ENCODE assay signal across 27 cellular contexts in the genomic region with DNA sequence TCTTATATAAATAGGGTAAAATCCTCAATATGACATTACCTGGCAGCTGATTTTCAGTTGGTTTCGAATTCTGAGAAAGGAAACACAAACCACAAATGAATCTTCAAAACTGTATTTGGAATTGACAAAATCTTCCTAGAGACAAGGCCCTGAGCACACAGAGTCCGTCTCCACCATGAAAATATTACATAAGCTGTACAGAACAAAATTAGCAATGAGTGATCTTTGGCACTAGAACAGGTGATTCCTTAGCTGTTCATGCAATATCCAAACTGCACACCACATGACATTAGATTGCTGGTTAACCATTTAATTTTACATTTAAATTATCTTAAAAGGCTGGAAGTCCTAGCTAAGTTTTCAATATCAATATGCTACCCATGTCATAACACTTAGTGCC. TPM values are rescaled to one million over a fixed set of nuclear protein-coding genes. Genes with fewer than 3 reads are reported as not detected.
DNase-seq lines count a peak whose midpoint lies in the region; ATAC-seq and TF ChIP-seq lines count a peak whose summit lies in the region.
"Had no signal": no experiment of that assay in that cellular context is flagged by ENCODE, and none has a peak within 500 bp of the region (broad histone marks: within the 10 kb centered on the region; RNA-seq: fewer than 3 reads in every experiment).

No MANE protein-coding gene starts in this region.

- ATAC-seq in Right ventricle myocardium inferior (peak; percentile 54), left ventricle myocardium superior (peak; percentile 62), GM21576 (IDR thresholded peaks at IDR 0.05; ENCODE audit: unreplicated experiment) (no peak)
- ATAC-seq: activated CD8-positive, alpha-beta T cell treated with anti-CD3 and anti-CD28 coated beads for 36 hours; body of pancreas; effector memory CD8-positive, alpha-beta T cell; esophagus mucosa; K562; T-cell had no signal

- H3K27me3 ChIP-seq in prostate gland (replicated peaks; ENCODE audit: insufficient read depth): no peaks in the 10 kb centered on the region
- peaks cover 2% of the 10 kb centered on the region for H3K27me3 ChIP-seq in suprapubic skin
- H3K27me3 ChIP-seq: body of pancreas, colonic mucosa had no signal

- TF ChIP-seq POLR2A in prostate gland (IDR thresholded peaks at IDR 0.05) (no peak), suprapubic skin (IDR thresholded peaks at IDR 0.05) (no peak)

- WGBS in prostate gland: 63% methylated on average over 2 of the region's 2 CpGs
- WGBS in suprapubic skin: 84% methylated on average over 2 of the region's 2 CpGs

- no peaks in the 10 kb centered on the region for H3K4me1 ChIP-seq in prostate gland (replicated peaks)
- H3K4me1 ChIP-seq in suprapubic skin: peaks cover 6% of the 10 kb centered on the region
- H3K4me1 ChIP-seq: body of pancreas, colonic mucosa had no signal

- no peaks in the 10 kb centered on the region for H3K9me3 ChIP-seq in prostate gland
- no peaks in the 10 kb centered on the region for H3K9me3 ChIP-seq in suprapubic skin
- H3K9me3 ChIP-seq: body of pancreas, colonic mucosa had no signal

- intact Hi-C loops in Right ventricle myocardium inferior (cut with DNase I): no loop called here
- intact Hi-C loops in cardiac septum (cut with DNase I): no loop called here
- intact Hi-C loops in left ventricle myocardium superior (cut with micrococcal nuclease): no loop called here
- intact Hi-C loops in prostate gland (cut with DNase I): no loop called here

- TF ChIP-seq CTCF in prostate gland (IDR thresholded peaks at IDR 0.05) (no peak), suprapubic skin (IDR thresholded peaks at IDR 0.05) (no peak)

- no peak for DNase-seq in Right ventricle myocardium inferior (ENCODE audit: missing footprints)
- DNase-seq in cardiac septum (ENCODE audit: low spot score): no peak
- no peak for DNase-seq in left ventricle myocardium superior
- DNase-seq in prostate gland (ENCODE audit: low spot score): no peak
- DNase-seq in suprapubic skin (ENCODE audit: low spot score in 2 of 2): no peak
- DNase-seq in mesenteric fat pad (ENCODE audit: low spot score): no peak
- DNase-seq in RPMI8226: no peak
- DNase-seq: 8988T; activated CD8-positive, alpha-beta T cell treated with anti-CD3 and anti-CD28 coated beads for 36 hours; body of pancreas; CD4-positive, alpha-beta memory T cell; colonic mucosa; effector memory CD8-positive, alpha-beta T cell; kidney; MM.1S; NCI-H1417; NCI-H2081 treated with DMSO at 0.1 percent for 48 hours; nucleus accumbens; SHP77 treated with DMSO at 0.1 percent for 48 hours; stimulated activated CD4-positive, alpha-beta T cell treated with anti-CD3 and anti-CD28 coated beads, Interleukin-4, amount 100 ng/mL, for 24 hours; stimulated activated naive CD4-positive, alpha-beta T cell treated with Interleukin-2 at 50 U/mL for 16 hours; T-cell; trophoblast cell had no signal

- H3K36me3 ChIP-seq in prostate gland (no peaks in the 10 kb centered on the region), suprapubic skin (no peaks in the 10 kb centered on the region)
- H3K36me3 ChIP-seq: colonic mucosa had no signal

- H3K27ac ChIP-seq in prostate gland: peak overlapping the region; percentile 16 to 51
- no peak overlapping the region for H3K27ac ChIP-seq in suprapubic skin
- H3K27ac ChIP-seq: body of pancreas, colonic mucosa had no signal

- no peak for TF ChIP-seq EP300 in suprapubic skin (IDR thresholded peaks at IDR 0.05)

- H3K4me3 ChIP-seq in prostate gland (no peak overlapping the region), suprapubic skin (no peak overlapping the region)
- H3K4me3 ChIP-seq: body of pancreas, colonic mucosa, K562 had no signal

RNA-seq across cellular contexts. Expression of gene GJC1, which starts 31.7 kb away (rescaled TPM):
- total RNA-seq in Right ventricle myocardium inferior (21.9 TPM), cardiac septum (32.0 TPM), left ventricle myocardium superior (18.6 TPM), prostate gland (10 to 100 TPM in 1 of 2 donors, 1 to 10 TPM in 1; 5.3 to 18.3 TPM), suprapubic skin (1 to 10 TPM; 1.1 to 7.8 (median 1.9) TPM), mesenteric fat pad (17.1 TPM)
- total RNA-seq: CD4-positive, alpha-beta memory T cell had no signal

RNA-seq across cellular contexts. Expression of gene ADAM11, which starts 39.6 kb away (rescaled TPM):
- total RNA-seq in Right ventricle myocardium inferior: 20.0 TPM
- total RNA-seq in cardiac septum: 1.00 TPM
- total RNA-seq in left ventricle myocardium superior: 27.2 TPM
- 1 to 10 TPM in 1 of 2 donors, under 1 TPM in 1; 0.64 to 3.5 TPM for total RNA-seq in prostate gland
- 1 to 10 TPM in 3 of 4 donors, under 1 TPM in 1; 0.98 to 1.5 (median 1.1) TPM for total RNA-seq in suprapubic skin
- total RNA-seq in mesenteric fat pad: 0.67 TPM

RNA-seq across cellular contexts. Expression of gene HIGD1B, which starts 49.3 kb away (rescaled TPM):
- total RNA-seq in Right ventricle myocardium inferior (20.4 TPM), cardiac septum (10.3 TPM), left ventricle myocardium superior (22.2 TPM), prostate gland (not detected), suprapubic skin (not detected), mesenteric fat pad (1.3 TPM)
- total RNA-seq: activated CD8-positive, alpha-beta T cell treated with anti-CD3 and anti-CD28 coated beads for 36 hours; CD4-positive, alpha-beta memory T cell; K562; myocyte; T-cell had no signal
